In the genomic region with DNA sequence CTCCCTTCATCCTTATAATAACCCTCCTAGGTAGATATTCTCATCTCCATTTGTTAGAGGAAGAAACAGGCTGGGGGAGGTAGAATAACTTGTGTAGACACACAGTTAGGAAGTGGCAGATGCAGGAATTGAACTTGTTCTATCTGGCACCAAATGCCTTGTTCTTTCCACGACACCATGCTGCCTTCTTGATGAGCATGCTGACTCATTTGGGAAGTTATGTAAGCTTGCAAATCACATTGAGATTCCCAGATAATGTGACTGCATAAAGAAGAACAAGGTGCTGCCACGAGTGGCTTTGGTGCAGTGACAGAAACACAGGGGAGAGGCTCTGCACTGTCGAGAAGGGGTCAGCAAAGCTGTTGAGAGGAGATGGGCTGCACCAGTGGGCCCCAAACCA, we compare ENCODE assay signal across 1 cellular context.
TF ChIP-seq lines count a peak whose summit lies in the region.

No MANE protein-coding gene starts in this region.

TF ChIP-seq in WTC11, 78 proteins besides CTCF, POLR2A, EP300 and RAD21 (continued from another document):
- TF ChIP-seq, protein P1, sequence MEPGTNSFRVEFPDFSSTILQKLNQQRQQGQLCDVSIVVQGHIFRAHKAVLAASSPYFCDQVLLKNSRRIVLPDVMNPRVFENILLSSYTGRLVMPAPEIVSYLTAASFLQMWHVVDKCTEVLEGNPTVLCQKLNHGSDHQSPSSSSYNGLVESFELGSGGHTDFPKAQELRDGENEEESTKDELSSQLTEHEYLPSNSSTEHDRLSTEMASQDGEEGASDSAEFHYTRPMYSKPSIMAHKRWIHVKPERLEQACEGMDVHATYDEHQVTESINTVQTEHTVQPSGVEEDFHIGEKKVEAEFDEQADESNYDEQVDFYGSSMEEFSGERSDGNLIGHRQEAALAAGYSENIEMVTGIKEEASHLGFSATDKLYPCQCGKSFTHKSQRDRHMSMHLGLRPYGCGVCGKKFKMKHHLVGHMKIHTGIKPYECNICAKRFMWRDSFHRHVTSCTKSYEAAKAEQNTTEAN (CRISPR knock-in tag; IDR thresholded peaks at IDR 0.05): no peak
- TF ChIP-seq, protein P2, sequence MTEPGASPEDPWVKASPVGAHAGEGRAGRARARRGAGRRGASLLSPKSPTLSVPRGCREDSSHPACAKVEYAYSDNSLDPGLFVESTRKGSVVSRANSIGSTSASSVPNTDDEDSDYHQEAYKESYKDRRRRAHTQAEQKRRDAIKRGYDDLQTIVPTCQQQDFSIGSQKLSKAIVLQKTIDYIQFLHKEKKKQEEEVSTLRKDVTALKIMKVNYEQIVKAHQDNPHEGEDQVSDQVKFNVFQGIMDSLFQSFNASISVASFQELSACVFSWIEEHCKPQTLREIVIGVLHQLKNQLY (CRISPR knock-in tag; IDR thresholded peaks at IDR 0.05): no peak
- TF ChIP-seq TEAD1 (CRISPR knock-in tag; IDR thresholded peaks at IDR 0.05) (no peak), NR1H2 (CRISPR knock-in tag; IDR thresholded peaks at IDR 0.05) (no peak), ZNF138 (CRISPR knock-in tag; conservative IDR thresholded peaks at IDR 0.05) (no peak), MXD4 (CRISPR knock-in tag; IDR thresholded peaks at IDR 0.05; ENCODE audit: borderline replicate concordance) (no peak), MYBL2 (CRISPR knock-in tag; IDR thresholded peaks at IDR 0.05) (no peak), SP1 (CRISPR knock-in tag; conservative IDR thresholded peaks at IDR 0.05) (no peak), HMGA2 (CRISPR knock-in tag; IDR thresholded peaks at IDR 0.05) (no peak), ATF1 (CRISPR knock-in tag; IDR thresholded peaks at IDR 0.05) (no peak), EMX1 (CRISPR knock-in tag; IDR thresholded peaks at IDR 0.05) (no peak)
- TF ChIP-seq, protein P3, sequence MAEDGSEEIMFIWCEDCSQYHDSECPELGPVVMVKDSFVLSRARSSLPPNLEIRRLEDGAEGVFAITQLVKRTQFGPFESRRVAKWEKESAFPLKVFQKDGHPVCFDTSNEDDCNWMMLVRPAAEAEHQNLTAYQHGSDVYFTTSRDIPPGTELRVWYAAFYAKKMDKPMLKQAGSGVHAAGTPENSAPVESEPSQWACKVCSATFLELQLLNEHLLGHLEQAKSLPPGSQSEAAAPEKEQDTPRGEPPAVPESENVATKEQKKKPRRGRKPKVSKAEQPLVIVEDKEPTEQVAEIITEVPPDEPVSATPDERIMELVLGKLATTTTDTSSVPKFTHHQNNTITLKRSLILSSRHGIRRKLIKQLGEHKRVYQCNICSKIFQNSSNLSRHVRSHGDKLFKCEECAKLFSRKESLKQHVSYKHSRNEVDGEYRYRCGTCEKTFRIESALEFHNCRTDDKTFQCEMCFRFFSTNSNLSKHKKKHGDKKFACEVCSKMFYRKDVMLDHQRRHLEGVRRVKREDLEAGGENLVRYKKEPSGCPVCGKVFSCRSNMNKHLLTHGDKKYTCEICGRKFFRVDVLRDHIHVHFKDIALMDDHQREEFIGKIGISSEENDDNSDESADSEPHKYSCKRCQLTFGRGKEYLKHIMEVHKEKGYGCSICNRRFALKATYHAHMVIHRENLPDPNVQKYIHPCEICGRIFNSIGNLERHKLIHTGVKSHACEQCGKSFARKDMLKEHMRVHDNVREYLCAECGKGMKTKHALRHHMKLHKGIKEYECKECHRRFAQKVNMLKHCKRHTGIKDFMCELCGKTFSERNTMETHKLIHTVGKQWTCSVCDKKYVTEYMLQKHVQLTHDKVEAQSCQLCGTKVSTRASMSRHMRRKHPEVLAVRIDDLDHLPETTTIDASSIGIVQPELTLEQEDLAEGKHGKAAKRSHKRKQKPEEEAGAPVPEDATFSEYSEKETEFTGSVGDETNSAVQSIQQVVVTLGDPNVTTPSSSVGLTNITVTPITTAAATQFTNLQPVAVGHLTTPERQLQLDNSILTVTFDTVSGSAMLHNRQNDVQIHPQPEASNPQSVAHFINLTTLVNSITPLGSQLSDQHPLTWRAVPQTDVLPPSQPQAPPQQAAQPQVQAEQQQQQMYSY (CRISPR knock-in tag; IDR thresholded peaks at IDR 0.05): no peak
- TF ChIP-seq, protein P4, sequence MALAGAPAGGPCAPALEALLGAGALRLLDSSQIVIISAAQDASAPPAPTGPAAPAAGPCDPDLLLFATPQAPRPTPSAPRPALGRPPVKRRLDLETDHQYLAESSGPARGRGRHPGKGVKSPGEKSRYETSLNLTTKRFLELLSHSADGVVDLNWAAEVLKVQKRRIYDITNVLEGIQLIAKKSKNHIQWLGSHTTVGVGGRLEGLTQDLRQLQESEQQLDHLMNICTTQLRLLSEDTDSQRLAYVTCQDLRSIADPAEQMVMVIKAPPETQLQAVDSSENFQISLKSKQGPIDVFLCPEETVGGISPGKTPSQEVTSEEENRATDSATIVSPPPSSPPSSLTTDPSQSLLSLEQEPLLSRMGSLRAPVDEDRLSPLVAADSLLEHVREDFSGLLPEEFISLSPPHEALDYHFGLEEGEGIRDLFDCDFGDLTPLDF (CRISPR knock-in tag; IDR thresholded peaks at IDR 0.05): no peak
- TF ChIP-seq, protein P5, sequence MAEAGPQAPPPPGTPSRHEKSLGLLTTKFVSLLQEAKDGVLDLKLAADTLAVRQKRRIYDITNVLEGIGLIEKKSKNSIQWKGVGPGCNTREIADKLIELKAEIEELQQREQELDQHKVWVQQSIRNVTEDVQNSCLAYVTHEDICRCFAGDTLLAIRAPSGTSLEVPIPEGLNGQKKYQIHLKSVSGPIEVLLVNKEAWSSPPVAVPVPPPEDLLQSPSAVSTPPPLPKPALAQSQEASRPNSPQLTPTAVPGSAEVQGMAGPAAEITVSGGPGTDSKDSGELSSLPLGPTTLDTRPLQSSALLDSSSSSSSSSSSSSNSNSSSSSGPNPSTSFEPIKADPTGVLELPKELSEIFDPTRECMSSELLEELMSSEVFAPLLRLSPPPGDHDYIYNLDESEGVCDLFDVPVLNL (CRISPR knock-in tag; IDR thresholded peaks at IDR 0.05; ENCODE audit: borderline replicate concordance, low read depth): no peak
